In the genomic region with DNA sequence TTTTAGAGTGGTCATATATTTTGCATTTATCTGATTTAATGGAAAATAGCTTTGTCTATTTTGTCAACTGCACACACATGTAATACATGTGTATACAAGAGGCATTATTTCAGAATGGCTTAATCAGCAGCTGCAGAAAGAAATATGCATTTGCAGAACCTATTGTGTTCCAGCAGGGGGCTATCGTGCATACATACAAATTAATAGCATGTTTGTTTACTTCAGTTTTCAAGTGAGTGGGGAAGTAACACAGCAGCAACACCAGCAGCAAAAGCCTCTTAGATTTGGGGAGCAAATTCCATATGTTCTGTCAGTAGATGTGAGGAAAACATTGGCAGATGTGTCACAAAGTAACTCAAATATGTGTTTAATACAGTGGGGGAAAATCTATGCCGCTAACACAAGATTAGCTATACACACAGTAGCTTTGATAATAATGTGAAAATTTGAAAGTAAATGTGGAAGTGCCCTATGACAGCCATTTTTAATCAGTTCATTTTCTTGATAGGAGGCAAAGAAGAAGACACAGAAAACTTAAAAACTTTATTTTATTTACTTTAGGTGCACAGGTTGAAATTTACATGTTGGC, we compare ENCODE assay signal across 8 cellular contexts.
A peak's percentile ranks its signal among the peaks of the same experiment; 100 is the strongest.
DNase-seq lines count a peak whose midpoint lies in the region; ATAC-seq and TF ChIP-seq lines count a peak whose summit lies in the region.

No MANE protein-coding gene starts in this region.

- H3K9me3 Mint-ChIP-seq in activated T-helper 17 cell treated with anti-CD3 and anti-CD28 coated beads, Interleukin-2, amount 50 U/mL, for 72 hours, result no peaks in the 10 kb centered on the region

- peak; percentile 70 for DNase-seq in GM12865 (ENCODE audit: low read depth)
- peak; percentile 32 for DNase-seq in NCI-H2196 (lab: John Stamatoyannopoulos, UW; ENCODE audit: unreplicated experiment)
- DNase-seq in hippocampal formation (lab: John Stamatoyannopoulos, UW), result peak; percentile 9 to 77
- no peak for DNase-seq in thyroid gland
- DNase-seq in stimulated activated CD4-positive, alpha-beta T cell treated with anti-CD3 and anti-CD28 coated beads, Interleukin-2, amount 100 ng/mL, for 24 hours, result no peak

- H3K4me3 Mint-ChIP-seq in activated T-helper 17 cell treated with anti-CD3 and anti-CD28 coated beads, Interleukin-2, amount 50 U/mL, for 72 hours, result no peak overlapping the region

- H3K36me3 Mint-ChIP-seq in activated T-helper 17 cell treated with anti-CD3 and anti-CD28 coated beads, Interleukin-2, amount 50 U/mL, for 72 hours (ENCODE audit: low read depth), result no peaks in the 10 kb centered on the region

- no peaks in the 10 kb centered on the region for H3K36me3 ChIP-seq in thyroid gland

- H3K4me1 Mint-ChIP-seq in activated T-helper 17 cell treated with anti-CD3 and anti-CD28 coated beads, Interleukin-2, amount 50 U/mL, for 72 hours, result no peaks in the 10 kb centered on the region

- H3K27me3 ChIP-seq in thyroid gland, result no peaks in the 10 kb centered on the region

- H3K9me3 ChIP-seq in thyroid gland, result no peaks in the 10 kb centered on the region

- H3K4me1 ChIP-seq in thyroid gland, result no peaks in the 10 kb centered on the region

- H3K27ac ChIP-seq in 22Rv1 (no peak overlapping the region), thyroid gland (no peak overlapping the region)

- WGBS in thyroid gland, 2 donors, result 58 to 64% methylated on average over 2 of the region's 2 CpGs

- peak; percentile 58 for ATAC-seq in HG03066 (IDR thresholded peaks at IDR 0.05; ENCODE audit: low read depth, unreplicated experiment)
- ATAC-seq in activated T-helper 17 cell treated with anti-CD3 and anti-CD28 coated beads, Interleukin-2, amount 50 U/mL, for 72 hours (replicated peaks), result peak; percentile 26

- H3K27ac Mint-ChIP-seq in activated T-helper 17 cell treated with anti-CD3 and anti-CD28 coated beads, Interleukin-2, amount 50 U/mL, for 72 hours, result no peak overlapping the region

- H3K4me3 ChIP-seq in GM12865 (ENCODE audit: low read depth, low read length) (no peak overlapping the region), thyroid gland (replicated peaks in 1 of 3) (no peak overlapping the region)

- TF ChIP-seq POLR2A in thyroid gland (IDR thresholded peaks at IDR 0.05), result no peak

- peak; percentile 86 for TF ChIP-seq CTCF in 22Rv1 (IDR thresholded peaks at IDR 0.05)
- TF ChIP-seq CTCF in GM12865 (IDR thresholded peaks at IDR 0.05; ENCODE audit: insufficient read depth, low read depth, low read length, missing control alignments), result peak; percentile 62
- TF ChIP-seq CTCF in thyroid gland (IDR thresholded peaks at IDR 0.05), result peak in 4 of 6 experiments; percentile 17 to 52 (median 40)

- H3K27me3 Mint-ChIP-seq in activated T-helper 17 cell treated with anti-CD3 and anti-CD28 coated beads, Interleukin-2, amount 50 U/mL, for 72 hours, result no peaks in the 10 kb centered on the region

- intact Hi-C loops in thyroid gland (cut with DNase I), result no loop called here

Comparison
In these comparisons a context has a peak if more than half of its experiments do, and no peak if none do; other contexts are left out.
1. DNase-seq: peak in GM12865 (single experiment), NCI-H2196 (single experiment) and hippocampal formation (2 of 2); none in thyroid gland (0 of 2) and stimulated activated CD4-positive, alpha-beta T cell treated with anti-CD3 and anti-CD28 coated beads, Interleukin-2, amount 100 ng/mL, for 24 hours (0 of 2).
2. Peak in every context shown above with its lines, with median percentiles within 50 percentile points of each other: CTCF ChIP-seq.